In the genomic region with DNA sequence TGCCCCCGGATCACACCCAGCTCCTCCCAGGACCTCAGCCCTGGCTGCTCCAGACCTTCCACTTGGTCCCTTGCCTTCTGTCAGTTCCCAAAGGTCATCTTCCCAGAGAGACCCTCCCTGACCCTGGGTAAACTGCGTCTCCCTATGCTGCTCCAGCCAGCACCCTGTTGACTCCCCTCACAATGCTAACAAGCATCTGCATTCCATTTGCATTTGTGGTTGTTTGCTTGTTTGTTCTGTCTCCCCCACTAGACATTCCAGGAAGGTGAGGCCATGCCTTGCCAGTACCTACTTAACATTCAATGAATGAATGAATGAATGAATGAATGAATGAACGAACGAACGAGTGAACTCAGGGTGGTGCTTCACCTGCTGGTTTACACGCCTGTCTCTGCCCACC, we compare ENCODE assay signal across 1 cellular context.
TF ChIP-seq lines count a peak whose summit lies in the region.

No MANE protein-coding gene starts in this region.

TF ChIP-seq in GM23338, 12 proteins besides CTCF, POLR2A, EP300 and RAD21 (continued from another document):
- TF ChIP-seq ZNF462 (CRISPR knock-in tag; IDR thresholded peaks at IDR 0.05) (no peak), ETS1 (IDR thresholded peaks at IDR 0.05) (no peak), EZH2phosphoT487 (IDR thresholded peaks at IDR 0.05; ENCODE audit: unreplicated experiment) (no peak), ZNF331 (CRISPR knock-in tag; IDR thresholded peaks at IDR 0.05; ENCODE audit: low read depth) (no peak)
